In genomic region chr3:46946416-46946815, GRCh38 we compare ENCODE assay signal across 1 cellular context.
TF ChIP-seq lines count a peak whose summit lies in the region.

No MANE protein-coding gene starts in this region.

TF ChIP-seq in H1, 55 proteins besides CTCF, POLR2A, EP300 and RAD21:
- TF ChIP-seq JUND (IDR thresholded peaks at IDR 0.05; ENCODE audit: low read length): no peak
- TF ChIP-seq HDAC6 (IDR thresholded peaks at IDR 0.05; ENCODE audit: low read depth, low read length): no peak
- TF ChIP-seq BCL11A (IDR thresholded peaks at IDR 0.05; ENCODE audit: low read depth in 2 of 2, low read length in 2 of 2): no peak
- TF ChIP-seq KDM4A (IDR thresholded peaks at IDR 0.05; ENCODE audit: low read depth, low read length, severe bottlenecking): no peak
- no peak for TF ChIP-seq CBX5 (IDR thresholded peaks at IDR 0.05; ENCODE audit: low read depth, low read length)
- no peak for TF ChIP-seq CBX8 (IDR thresholded peaks at IDR 0.05; ENCODE audit: borderline replicate concordance, low read depth, low read length)
- TF ChIP-seq, protein P1, sequence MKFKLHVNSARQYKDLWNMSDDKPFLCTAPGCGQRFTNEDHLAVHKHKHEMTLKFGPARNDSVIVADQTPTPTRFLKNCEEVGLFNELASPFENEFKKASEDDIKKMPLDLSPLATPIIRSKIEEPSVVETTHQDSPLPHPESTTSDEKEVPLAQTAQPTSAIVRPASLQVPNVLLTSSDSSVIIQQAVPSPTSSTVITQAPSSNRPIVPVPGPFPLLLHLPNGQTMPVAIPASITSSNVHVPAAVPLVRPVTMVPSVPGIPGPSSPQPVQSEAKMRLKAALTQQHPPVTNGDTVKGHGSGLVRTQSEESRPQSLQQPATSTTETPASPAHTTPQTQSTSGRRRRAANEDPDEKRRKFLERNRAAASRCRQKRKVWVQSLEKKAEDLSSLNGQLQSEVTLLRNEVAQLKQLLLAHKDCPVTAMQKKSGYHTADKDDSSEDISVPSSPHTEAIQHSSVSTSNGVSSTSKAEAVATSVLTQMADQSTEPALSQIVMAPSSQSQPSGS (IDR thresholded peaks at IDR 0.05; ENCODE audit: low read length): no peak
- TF ChIP-seq POLR2AphosphoS5 (IDR thresholded peaks at IDR 0.05; ENCODE audit: low read depth, low read length): no peak
- TF ChIP-seq GTF2F1 (IDR thresholded peaks at IDR 0.05; ENCODE audit: borderline replicate concordance, low read depth, low read length): no peak
- TF ChIP-seq BACH1 (IDR thresholded peaks at IDR 0.05; ENCODE audit: low read length): no peak
- no peak for TF ChIP-seq TCF12 (IDR thresholded peaks at IDR 0.05; ENCODE audit: low read depth, low read length)
- TF ChIP-seq NRF1 (IDR thresholded peaks at IDR 0.05; ENCODE audit: low read depth, low read length): no peak
- no peak for TF ChIP-seq RNF2 (IDR thresholded peaks at IDR 0.05; ENCODE audit: borderline replicate concordance, low read depth, low read length, missing control alignments, poor library complexity, severe bottlenecking)
